Comparison of ENCODE assay signal across 32 cellular contexts in genomic region chr12:74145328-74145727, GRCh38.
DNase-seq lines count a peak whose midpoint lies in the region; ATAC-seq, FAIRE-seq and TF ChIP-seq lines count a peak whose summit lies in the region.
"Had no signal": no experiment of that assay in that cellular context is flagged by ENCODE, and none has a peak within 500 bp of the region (broad histone marks: within the 10 kb centered on the region; RNA-seq: fewer than 3 reads in every experiment).

No MANE protein-coding gene starts in this region.

- H3K9me3 ChIP-seq in K562 (replicated peaks; ENCODE audit: control insufficient read depth, insufficient read depth, low read depth, low read length), result no peaks in the 10 kb centered on the region
- H3K9me3 ChIP-seq: A549; BE2C; BLaER1; BLaER1 treated with 17β-estradiol and CSF1 and Interleukin-3, amounts not matched to agents 10 nM and 100 nM; Caco-2 had no signal

- no peak overlapping the region for H3K27ac ChIP-seq in K562 (ENCODE audit: extremely low read depth, low read depth, low read length)
- H3K27ac ChIP-seq: 22Rv1; A549; BLaER1; BLaER1 treated with 17β-estradiol and CSF1 and Interleukin-3, amounts not matched to agents 10 nM and 100 nM; C4-2B had no signal

- no peaks in the 10 kb centered on the region for H3K4me1 ChIP-seq in K562 (replicated peaks in 1 of 2; ENCODE audit: control insufficient read depth in 2 of 2, insufficient read depth in 2 of 2, low read length in 2 of 2)
- H3K4me1 ChIP-seq: BE2C; BLaER1; BLaER1 treated with 17β-estradiol and CSF1 and Interleukin-3, amounts not matched to agents 10 nM and 100 nM; Caco-2 had no signal

- no peak for TF ChIP-seq EP300 in K562 (IDR thresholded peaks at IDR 0.05; ENCODE audit: low read length)

- H2AFZ ChIP-seq in K562 (ENCODE audit: low read depth, low read length), result no peak overlapping the region

- POLR2A ChIA-PET in K562 (lab: Yijun Ruan, JAX), result no interaction called here

- no peak for TF ChIP-seq RAD21 in K562 (CRISPR knock-in tag; conservative IDR thresholded peaks at IDR 0.05 in 1 of 2, IDR thresholded peaks at IDR 0.05 in 1 of 2)

- peak; percentile 78 for FAIRE-seq in A204.1 (lab: Jason Lieb, UNC)
- no peak for FAIRE-seq in K562 (lab: Jason Lieb, UNC)
- FAIRE-seq in frontal cortex (lab: Jason Lieb, UNC), result peak; percentile 91
- FAIRE-seq: A549, D721Med had no signal

- no peak for DNase-seq in K562 (ENCODE audit: extremely low read depth in 1 of 4, low spot score in 3 of 4)
- DNase-seq in frontal cortex (ENCODE audit: low spot score in 2 of 2), result no peak
- DNase-seq in NCI-H524 (lab: John Stamatoyannopoulos, UW), result no peak
- DNase-seq in activated effector memory CD4-positive, alpha-beta T cell treated with Interleukin-2 at 50 U/mL for 16 hours, result no peak
- DNase-seq in activated CD4-positive, CD25-positive, alpha-beta regulatory T cell treated with anti-CD3 and anti-CD28 coated beads, Interleukin-2, amount 50 U/mL, for 72 hours, result no peak
- DNase-seq: 8988T; ACHN; AML-193; BE2C; C1 segment of cervical spinal cord; Caco-2; Calu3; CD4-positive, alpha-beta memory T cell; CD4-positive, alpha-beta T cell; CD4-positive, CD25-positive, alpha-beta regulatory T cell; CD8-positive, alpha-beta memory T cell; CD8-positive, alpha-beta T cell; COR-L47; DMS 273 treated with DMSO at 0.1 percent for 48 hours; DMS153; DMS53; DMS79; DMS79 treated with DMSO at 0.1 percent for 48 hours; DND-41; EL had no signal

- no peak overlapping the region for H3K4me2 ChIP-seq in K562 (ENCODE audit: insufficient read depth, low read length)
- H3K4me2 ChIP-seq: A549; BLaER1; BLaER1 treated with 17β-estradiol and CSF1 and Interleukin-3, amounts not matched to agents 10 nM and 100 nM had no signal

- no peaks in the 10 kb centered on the region for H4K20me1 ChIP-seq in K562 (replicated peaks; ENCODE audit: control insufficient read depth, insufficient read depth, low read length)
- H4K20me1 ChIP-seq: BLaER1; BLaER1 treated with 17β-estradiol and CSF1 and Interleukin-3, amounts not matched to agents 10 nM and 100 nM had no signal

- H3K9me1 ChIP-seq in K562 (ENCODE audit: control insufficient read depth, insufficient read depth, low read length), result no peaks in the 10 kb centered on the region

- no TSS peak for BruUV-seq in K562 (replicated peaks; lab: Mats Ljungman, UMichigan)

- no peak for TF ChIP-seq POLR2A in K562 (conservative IDR thresholded peaks at IDR 0.05)

- intact Hi-C loops in K562 (cut with micrococcal nuclease), result no loop called here

- no peak for TF ChIP-seq CTCF in K562 (IDR thresholded peaks at IDR 0.05 in 2 of 3, conservative IDR thresholded peaks at IDR 0.05 in 1 of 3; ENCODE audit: insufficient read depth in 2 of 3, low read depth in 1 of 3, low read length in 3 of 3)

- H3K4me3 ChIP-seq in K562, result no peak overlapping the region
- H3K4me3 ChIP-seq: A549; BLaER1; BLaER1 treated with 17β-estradiol and CSF1 and Interleukin-3, amounts not matched to agents 10 nM and 100 nM had no signal

- CTCF ChIA-PET in K562 (lab: Yijun Ruan, JAX; ENCODE audit: low intra/inter-chr PET ratio), result no interaction called here

- no peaks in the 10 kb centered on the region for H3K27me3 ChIP-seq in K562 (ENCODE audit: control insufficient read depth in 2 of 2, insufficient read depth in 2 of 2, low read length in 2 of 2)
- H3K27me3 ChIP-seq: BE2C; BLaER1; BLaER1 treated with 17β-estradiol and CSF1 and Interleukin-3, amounts not matched to agents 10 nM and 100 nM had no signal

- H3K79me2 ChIP-seq in K562 (ENCODE audit: control insufficient read depth, insufficient read depth, low read length), result no peaks in the 10 kb centered on the region

- H3K9ac ChIP-seq in K562 (ENCODE audit: insufficient read depth in 1 of 2, low read depth in 2 of 2, low read length in 2 of 2), result no peak overlapping the region
- H3K9ac ChIP-seq: BLaER1; BLaER1 treated with 17β-estradiol and CSF1 and Interleukin-3, amounts not matched to agents 10 nM and 100 nM had no signal

- in situ Hi-C loops in K562 (cut with MboI), result no loop called here

- peaks cover 3% of the 10 kb centered on the region; the same call in 1 of the 3 replicates for H3K36me3 ChIP-seq in K562 (ENCODE audit: control insufficient read depth, insufficient read depth, low read length)
- H3K36me3 ChIP-seq: BE2C; BLaER1; BLaER1 treated with 17β-estradiol and CSF1 and Interleukin-3, amounts not matched to agents 10 nM and 100 nM had no signal

- WGBS in K562 (ENCODE audit: insufficient coverage, low coverage, missing lambda C conversion rate), result 6% methylated on average over 1 of the region's 1 CpG

- ATAC-seq in K562, result no peak
- ATAC-seq: A549; CD8-positive, alpha-beta T cell had no signal

TF ChIP-seq in K562, 482 proteins besides CTCF, POLR2A, EP300 and RAD21 (continues in another document):
- TF ChIP-seq ZNF274 (IDR thresholded peaks at IDR 0.05; ENCODE audit: borderline replicate concordance, low read depth, low read length) (no peak), ZFX (CRISPR knock-in tag; IDR thresholded peaks at IDR 0.05) (no peak), MAFK (IDR thresholded peaks at IDR 0.05; ENCODE audit: low read length) (no peak), PBX2 (CRISPR knock-in tag; IDR thresholded peaks at IDR 0.05; ENCODE audit: low read depth) (no peak), PBX2 (tag; conservative IDR thresholded peaks at IDR 0.05; ENCODE audit: low read depth) (peak; percentile 41; the same call in 1 of the 2 replicates), HDAC2 (IDR thresholded peaks at IDR 0.05) (no peak), ILF3 (IDR thresholded peaks at IDR 0.05; ENCODE audit: borderline replicate concordance) (no peak), JUND (IDR thresholded peaks at IDR 0.05; ENCODE audit: borderline replicate concordance, low read depth, low read length) (no peak), JUND (tag; IDR thresholded peaks at IDR 0.05; ENCODE audit: borderline replicate concordance, low read depth, low read length) (no peak), SNAPC5 (CRISPR knock-in tag; IDR thresholded peaks at IDR 0.05) (no peak), RUNX1 (IDR thresholded peaks at IDR 0.05; ENCODE audit: low read depth) (no peak), PKNOX1 (IDR thresholded peaks at IDR 0.05) (peak; percentile 44), ZNF586 (CRISPR knock-in tag; conservative IDR thresholded peaks at IDR 0.05) (no peak), VEZF1 (CRISPR knock-in tag; IDR thresholded peaks at IDR 0.05) (no peak), ZNF707 (CRISPR knock-in tag; conservative IDR thresholded peaks at IDR 0.05) (no peak), ESRRB (CRISPR knock-in tag; IDR thresholded peaks at IDR 0.05; ENCODE audit: borderline replicate concordance) (no peak), MXD1 (CRISPR knock-in tag; IDR thresholded peaks at IDR 0.05; ENCODE audit: borderline replicate concordance, poor library complexity, severe bottlenecking) (no peak), ZNF717 (CRISPR knock-in tag; IDR thresholded peaks at IDR 0.05) (no peak)
